In the genomic region with DNA sequence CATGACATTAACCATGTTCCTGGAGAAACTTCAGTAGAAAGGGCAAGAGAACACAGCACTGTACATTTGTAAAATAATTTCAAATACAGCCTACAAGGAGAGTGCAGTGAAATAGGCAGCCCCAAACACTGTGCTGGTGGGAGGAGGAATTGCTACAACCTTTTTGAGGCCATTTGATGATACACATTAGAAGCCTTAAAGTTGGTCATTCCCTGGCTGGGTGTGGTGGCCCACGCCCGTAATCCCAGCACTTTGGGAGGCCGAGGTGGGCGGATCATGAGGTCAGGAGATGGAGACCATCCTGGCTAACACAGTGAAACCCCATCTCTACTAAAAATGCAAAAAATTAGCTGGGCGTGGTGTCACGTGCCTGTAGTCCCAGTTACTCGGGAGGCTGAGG, we compare ENCODE assay signal across 1 cellular context.
TF ChIP-seq lines count a peak whose summit lies in the region.

No MANE protein-coding gene starts in this region.

TF ChIP-seq in HEK293, 187 proteins besides CTCF, POLR2A, EP300 and RAD21:
- TF ChIP-seq KLF1 (tag by site-specific recombination; IDR thresholded peaks at IDR 0.05), result peak; percentile 84
TF ChIP-seq in HEK293: peak in this region for 1; not testable (repeated sequence) for 186.
